14 cellular contexts compared by ENCODE assay signal in the genomic region with DNA sequence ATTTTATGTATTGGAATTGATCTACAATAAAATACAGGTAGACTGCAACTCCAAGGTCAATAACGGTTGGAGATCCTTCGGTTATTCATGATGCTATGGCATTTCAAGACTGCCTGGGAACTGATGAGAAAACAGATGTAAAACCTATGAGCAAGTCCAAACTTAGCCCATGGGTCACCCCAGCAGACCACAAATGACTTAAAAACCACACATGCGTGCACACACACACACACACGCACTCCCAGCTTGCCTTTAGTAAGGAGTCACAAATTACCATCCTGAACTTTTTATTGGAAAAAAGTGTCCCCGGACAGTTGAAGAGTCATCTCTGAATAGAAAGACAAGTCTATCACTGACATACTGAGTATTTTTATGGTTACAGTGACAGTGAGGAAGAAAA. TPM values are rescaled to one million over a fixed set of nuclear protein-coding genes. Genes with fewer than 3 reads are reported as not detected.
DNase-seq lines count a peak whose midpoint lies in the region; ATAC-seq lines count a peak whose summit lies in the region.
"Had no signal": no experiment of that assay in that cellular context is flagged by ENCODE, and none has a peak within 500 bp of the region (broad histone marks: within the 10 kb centered on the region; RNA-seq: fewer than 3 reads in every experiment).

No MANE protein-coding gene starts in this region.

- no peak overlapping the region for H3K4me3 Mint-ChIP-seq in activated CD4-positive, alpha-beta T cell treated with anti-CD3 and anti-CD28 coated beads, Interleukin-2, amount 10 ng/mL, durations not matched to agents 24 days and 14 days
- no peak overlapping the region for H3K4me3 Mint-ChIP-seq in activated T-helper 17 cell treated with anti-CD3 and anti-CD28 coated beads, Interleukin-2, amount 50 U/mL, for 72 hours

- no peak for DNase-seq in activated CD4-positive, alpha-beta T cell treated with anti-CD3 and anti-CD28 coated beads, Interleukin-2, amount 10 ng/mL, durations not matched to agents 24 days and 14 days
- DNase-seq in activated CD4-positive, alpha-beta T cell treated with anti-CD3 and anti-CD28 coated beads, Interleukin-2, amount 50 U/mL, for 4 hours = no peak
- DNase-seq in ELR (ENCODE audit: low read depth) (peak; percentile 12), myocyte (ENCODE audit: low read depth) (peak; percentile 60), left colon (no peak), NCI-H1417 treated with DMSO at 0.1 percent for 48 hours (lab: John Stamatoyannopoulos, UW) (no peak), NCI-H2171 treated with DMSO at 0.1 percent for 48 hours (lab: John Stamatoyannopoulos, UW) (no peak)
- DNase-seq: DMS79 treated with DMSO at 0.1 percent for 48 hours; MM.1S; NCI-H187 treated with DMSO at 0.1 percent for 48 hours; NCI-H446 treated with DMSO at 0.1 percent for 48 hours; NK-92 treated with Interleukin-12 subunit alpha and Interleukin-12 subunit beta, amount 100 ng/mL, for 24 hours; SIG-M5 had no signal

- H3K27me3 Mint-ChIP-seq in activated CD4-positive, alpha-beta T cell treated with anti-CD3 and anti-CD28 coated beads, Interleukin-2, amount 10 ng/mL, durations not matched to agents 24 days and 14 days = no peaks in the 10 kb centered on the region
- H3K27me3 Mint-ChIP-seq in activated T-helper 17 cell treated with anti-CD3 and anti-CD28 coated beads, Interleukin-2, amount 50 U/mL, for 72 hours = no peaks in the 10 kb centered on the region

- H3K9me3 Mint-ChIP-seq in activated CD4-positive, alpha-beta T cell treated with anti-CD3 and anti-CD28 coated beads, Interleukin-2, amount 10 ng/mL, durations not matched to agents 24 days and 14 days = no peaks in the 10 kb centered on the region
- peaks cover 3% of the 10 kb centered on the region for H3K9me3 Mint-ChIP-seq in activated T-helper 17 cell treated with anti-CD3 and anti-CD28 coated beads, Interleukin-2, amount 50 U/mL, for 72 hours

- intact Hi-C loops in activated CD4-positive, alpha-beta T cell treated with anti-CD3 and anti-CD28 coated beads, Interleukin-2, amount 10 ng/mL, durations not matched to agents 24 days and 14 days (cut with micrococcal nuclease) = no loop called here
- intact Hi-C loops in left colon (cut with DNase I, micrococcal nuclease) = no loop called here

- peaks cover 58% of the 10 kb centered on the region for H3K36me3 Mint-ChIP-seq in activated CD4-positive, alpha-beta T cell treated with anti-CD3 and anti-CD28 coated beads, Interleukin-2, amount 10 ng/mL, durations not matched to agents 24 days and 14 days (ENCODE audit: low read depth)
- peaks cover 66% of the 10 kb centered on the region for H3K36me3 Mint-ChIP-seq in activated T-helper 17 cell treated with anti-CD3 and anti-CD28 coated beads, Interleukin-2, amount 50 U/mL, for 72 hours (ENCODE audit: low read depth)

- H3K27ac Mint-ChIP-seq in activated CD4-positive, alpha-beta T cell treated with anti-CD3 and anti-CD28 coated beads, Interleukin-2, amount 10 ng/mL, durations not matched to agents 24 days and 14 days = peak overlapping the region; percentile 43
- H3K27ac Mint-ChIP-seq in activated T-helper 17 cell treated with anti-CD3 and anti-CD28 coated beads, Interleukin-2, amount 50 U/mL, for 72 hours = peak overlapping the region; percentile 84

- peaks cover 2% of the 10 kb centered on the region for H3K4me1 Mint-ChIP-seq in activated CD4-positive, alpha-beta T cell treated with anti-CD3 and anti-CD28 coated beads, Interleukin-2, amount 10 ng/mL, durations not matched to agents 24 days and 14 days
- H3K4me1 Mint-ChIP-seq in activated T-helper 17 cell treated with anti-CD3 and anti-CD28 coated beads, Interleukin-2, amount 50 U/mL, for 72 hours = peaks cover 19% of the 10 kb centered on the region

- ATAC-seq in activated T-helper 17 cell treated with anti-CD3 and anti-CD28 coated beads, Interleukin-2, amount 50 U/mL, for 72 hours (replicated peaks) = peak; percentile 20
- ATAC-seq in left colon = no peak

RNA-seq across cellular contexts. Expression of gene TRIM25, which starts 26.7 kb away (rescaled TPM):
- 88.8 and 99.8 TPM in 2 replicates for total RNA-seq in activated CD4-positive, alpha-beta T cell treated with anti-CD3 and anti-CD28 coated beads, Interleukin-2, amount 10 ng/mL, durations not matched to agents 24 days and 14 days
- 100 to 1,000 TPM; 121 to 285 TPM for total RNA-seq in activated T-helper 17 cell treated with anti-CD3 and anti-CD28 coated beads, Interleukin-2, amount 50 U/mL, for 72 hours
- total RNA-seq in myocyte (12.5 and 19.9 TPM in 2 replicates), left colon (100 to 1,000 TPM; 101 to 103 TPM)
- polyA plus RNA-seq in myocyte (2012) = 21.2 TPM

RNA-seq across cellular contexts. Expression of gene DGKE, which starts 53.2 kb away (rescaled TPM):
- total RNA-seq in activated CD4-positive, alpha-beta T cell treated with anti-CD3 and anti-CD28 coated beads, Interleukin-2, amount 10 ng/mL, durations not matched to agents 24 days and 14 days = 33.0 and 33.6 TPM in 2 replicates
- 10 to 100 TPM; 44.1 to 49.9 TPM for total RNA-seq in activated T-helper 17 cell treated with anti-CD3 and anti-CD28 coated beads, Interleukin-2, amount 50 U/mL, for 72 hours
- 2.7 and 3.1 TPM in 2 replicates for total RNA-seq in myocyte
- polyA plus RNA-seq in myocyte (2012) = 0.69 TPM
- total RNA-seq in left colon = 1 to 10 TPM; 7.6 to 9.2 TPM

RNA-seq across cellular contexts. Expression of gene C17orf67, which starts 53.4 kb away (rescaled TPM):
- 3.7 and 4.4 TPM in 2 replicates for total RNA-seq in activated CD4-positive, alpha-beta T cell treated with anti-CD3 and anti-CD28 coated beads, Interleukin-2, amount 10 ng/mL, durations not matched to agents 24 days and 14 days
- total RNA-seq in activated T-helper 17 cell treated with anti-CD3 and anti-CD28 coated beads, Interleukin-2, amount 50 U/mL, for 72 hours = 1 to 10 TPM; 5.0 to 5.6 TPM
- total RNA-seq in myocyte = 2.1 and 5.7 TPM in 2 replicates
- polyA plus RNA-seq in myocyte (2012) = 1.2 TPM
- 1 to 10 TPM; 2.0 to 2.2 TPM for total RNA-seq in left colon

Comparison
In these comparisons a context has a peak if more than half of its experiments do, and no peak if none do; other contexts are left out.
1. DNase-seq: peak in ELR (single experiment) and myocyte (single experiment); none in activated CD4-positive, alpha-beta T cell treated with anti-CD3 and anti-CD28 coated beads, Interleukin-2, amount 10 ng/mL, durations not matched to agents 24 days and 14 days (single experiment), activated CD4-positive, alpha-beta T cell treated with anti-CD3 and anti-CD28 coated beads, Interleukin-2, amount 50 U/mL, for 4 hours (0 of 2), left colon (0 of 2), NCI-H1417 treated with DMSO at 0.1 percent for 48 hours (single experiment) and NCI-H2171 treated with DMSO at 0.1 percent for 48 hours (single experiment).